In genomic region chr11:32939866-32940265, GRCh38 we compare ENCODE assay signal across 15 cellular contexts. TPM values are rescaled to one million over a fixed set of nuclear protein-coding genes. Genes with fewer than 3 reads are reported as not detected.
A peak's percentile ranks its signal among the peaks of the same experiment; 100 is the strongest.
DNase-seq lines count a peak whose midpoint lies in the region; ATAC-seq and TF ChIP-seq lines count a peak whose summit lies in the region.
"Had no signal": no experiment of that assay in that cellular context is flagged by ENCODE, and none has a peak within 500 bp of the region (broad histone marks: within the 10 kb centered on the region; RNA-seq: fewer than 3 reads in every experiment).

No MANE protein-coding gene starts in this region.

- no peak overlapping the region for H3K4me3 Mint-ChIP-seq in natural killer cell
- no peak overlapping the region for H3K4me3 Mint-ChIP-seq in natural killer cell treated with Interleukin-12 subunit alpha and Interleukin-12 subunit beta and Interleukin-15 and Interleukin-18, amount 100 ng/mL, for 72 hours
- H3K4me3 Mint-ChIP-seq in WTC11 = no peak overlapping the region
- no peak overlapping the region for H3K4me3 Mint-ChIP-seq in activated CD8-positive, alpha-beta T cell treated with anti-CD3 and anti-CD28 coated beads, Interleukin-2, amount 10 ng/mL, durations not matched to agents 7 days and 5 days
- H3K4me3 Mint-ChIP-seq: CD4-positive, alpha-beta T cell had no signal

- ATAC-seq in natural killer cell (no peak), WTC11 (no peak)
- ATAC-seq in natural killer cell treated with Interleukin-12 subunit alpha and Interleukin-12 subunit beta and Interleukin-15 and Interleukin-18, amount 100 ng/mL, for 72 hours = no peak
- ATAC-seq in activated CD8-positive, alpha-beta T cell treated with anti-CD3 and anti-CD28 coated beads, Interleukin-2, amount 10 ng/mL, durations not matched to agents 7 days and 5 days = no peak
- ATAC-seq: PC-3 had no signal

- H3K4me1 ChIP-seq in hepatocyte (ENCODE audit: insufficient read depth) = no peaks in the 10 kb centered on the region

- no peaks in the 10 kb centered on the region for H3K36me3 ChIP-seq in hepatocyte (replicated peaks; ENCODE audit: insufficient read depth, low read depth)

- POLR2A ChIA-PET in WTC11 (lab: Charles Lee) (no interaction called here), GM10248 (lab: Yijun Ruan, JAX) (no interaction called here)
- POLR2A ChIA-PET in activated CD8-positive, alpha-beta T cell treated with anti-CD3 and anti-CD28 coated beads, Interleukin-2, amount 10 ng/mL, durations not matched to agents 7 days and 5 days (lab: Charles Lee) = no interaction called here

- intact Hi-C loops in natural killer cell (cut with micrococcal nuclease) = no loop called here

- H3K4me2 ChIP-seq in hepatocyte = no peak overlapping the region
- H3K4me2 ChIP-seq: KMS-11 had no signal

- H4K20me1 ChIP-seq in hepatocyte (ENCODE audit: insufficient read depth, poor library complexity, severe bottlenecking) = no peaks in the 10 kb centered on the region

- no peak for TF ChIP-seq CTCF in natural killer cell (IDR thresholded peaks at IDR 0.05)
- no peak for TF ChIP-seq CTCF in WTC11 (IDR thresholded peaks at IDR 0.05)
- no peak for TF ChIP-seq CTCF in hepatocyte (IDR thresholded peaks at IDR 0.05; ENCODE audit: poor library complexity)
- TF ChIP-seq CTCF in GM10248 (IDR thresholded peaks at IDR 0.05; ENCODE audit: control extremely low read depth, extremely low read depth, low read depth, missing control alignments) = no peak

- H3K9me3 Mint-ChIP-seq in natural killer cell = peaks cover 0 to 3% of the 10 kb centered on the region in 2 donors
- no peaks in the 10 kb centered on the region for H3K9me3 Mint-ChIP-seq in natural killer cell treated with Interleukin-12 subunit alpha and Interleukin-12 subunit beta and Interleukin-15 and Interleukin-18, amount 100 ng/mL, for 72 hours
- H3K9me3 Mint-ChIP-seq in WTC11 = peaks cover 9% of the 10 kb centered on the region; the same call in 1 of the 2 replicates
- H3K9me3 Mint-ChIP-seq in activated CD8-positive, alpha-beta T cell treated with anti-CD3 and anti-CD28 coated beads, Interleukin-2, amount 10 ng/mL, durations not matched to agents 7 days and 5 days (ENCODE audit: insufficient read depth) = no peaks in the 10 kb centered on the region
- H3K9me3 Mint-ChIP-seq: CD4-positive, alpha-beta T cell had no signal

- CTCF ChIA-PET in WTC11 (lab: Charles Lee) = no interaction called here
- CTCF ChIA-PET in GM10248 (lab: Yijun Ruan, JAX) = no interaction called here
- CTCF ChIA-PET in activated CD8-positive, alpha-beta T cell treated with anti-CD3 and anti-CD28 coated beads, Interleukin-2, amount 10 ng/mL, durations not matched to agents 7 days and 5 days (lab: Charles Lee) = no interaction called here

- H2AFZ ChIP-seq in hepatocyte = no peak overlapping the region

- H3K27me3 Mint-ChIP-seq in natural killer cell (ENCODE audit: low read depth in 2 of 2) (no peaks in the 10 kb centered on the region), WTC11 (ENCODE audit: low read depth) (no peaks in the 10 kb centered on the region)
- H3K27me3 Mint-ChIP-seq in natural killer cell treated with Interleukin-12 subunit alpha and Interleukin-12 subunit beta and Interleukin-15 and Interleukin-18, amount 100 ng/mL, for 72 hours = no peaks in the 10 kb centered on the region
- no peaks in the 10 kb centered on the region for H3K27me3 Mint-ChIP-seq in activated CD8-positive, alpha-beta T cell treated with anti-CD3 and anti-CD28 coated beads, Interleukin-2, amount 10 ng/mL, durations not matched to agents 7 days and 5 days (ENCODE audit: low read depth)
- H3K27me3 Mint-ChIP-seq: CD4-positive, alpha-beta T cell had no signal

- no peak overlapping the region for H3K27ac ChIP-seq in hepatocyte
- H3K27ac ChIP-seq: KMS-11 had no signal

- H3K4me3 ChIP-seq in hepatocyte = no peak overlapping the region

- H3K9me2 ChIP-seq in hepatocyte (replicated peaks; ENCODE audit: insufficient read depth) = no peaks in the 10 kb centered on the region

- H3K36me3 Mint-ChIP-seq in natural killer cell = peaks cover under 1% of the 10 kb centered on the region
- H3K36me3 Mint-ChIP-seq in natural killer cell treated with Interleukin-12 subunit alpha and Interleukin-12 subunit beta and Interleukin-15 and Interleukin-18, amount 100 ng/mL, for 72 hours = peaks cover 6% of the 10 kb centered on the region
- H3K36me3 Mint-ChIP-seq in WTC11 = peaks cover 64% of the 10 kb centered on the region
- peaks cover 21% of the 10 kb centered on the region for H3K36me3 Mint-ChIP-seq in activated CD8-positive, alpha-beta T cell treated with anti-CD3 and anti-CD28 coated beads, Interleukin-2, amount 10 ng/mL, durations not matched to agents 7 days and 5 days (ENCODE audit: low read depth)

- H3K27me3 ChIP-seq in hepatocyte = no peaks in the 10 kb centered on the region

- no peaks in the 10 kb centered on the region for H3K9me3 ChIP-seq in hepatocyte (ENCODE audit: low read depth)

- H3K4me1 Mint-ChIP-seq in natural killer cell (peaks cover 15 to 27% of the 10 kb centered on the region in 2 donors), WTC11 (peaks cover 20% of the 10 kb centered on the region)
- peaks cover 7 to 18% of the 10 kb centered on the region in 2 donors for H3K4me1 Mint-ChIP-seq in natural killer cell treated with Interleukin-12 subunit alpha and Interleukin-12 subunit beta and Interleukin-15 and Interleukin-18, amount 100 ng/mL, for 72 hours (ENCODE audit: low read depth in 2 of 2)
- H3K4me1 Mint-ChIP-seq in activated CD8-positive, alpha-beta T cell treated with anti-CD3 and anti-CD28 coated beads, Interleukin-2, amount 10 ng/mL, durations not matched to agents 7 days and 5 days (ENCODE audit: low read depth) = peaks cover 25% of the 10 kb centered on the region

- H3K27ac Mint-ChIP-seq in natural killer cell = peak overlapping the region; percentile 74 to 84
- H3K27ac Mint-ChIP-seq in natural killer cell treated with Interleukin-12 subunit alpha and Interleukin-12 subunit beta and Interleukin-15 and Interleukin-18, amount 100 ng/mL, for 72 hours = peak overlapping the region in 1 of 2 donors; percentile 67
- peak overlapping the region; percentile 16; the same call in 1 of the 2 replicates for H3K27ac Mint-ChIP-seq in WTC11
- no peak overlapping the region for H3K27ac Mint-ChIP-seq in activated CD8-positive, alpha-beta T cell treated with anti-CD3 and anti-CD28 coated beads, Interleukin-2, amount 10 ng/mL, durations not matched to agents 7 days and 5 days
- H3K27ac Mint-ChIP-seq: CD4-positive, alpha-beta T cell had no signal

- H3K79me2 ChIP-seq in hepatocyte = peaks cover 47% of the 10 kb centered on the region

- DNase-seq in natural killer cell = no peak
- no peak for DNase-seq in natural killer cell treated with Interleukin-12 subunit alpha and Interleukin-12 subunit beta and Interleukin-15 and Interleukin-18, amount 100 ng/mL, for 72 hours (ENCODE audit: low spot score)
- DNase-seq in WTC11 (ENCODE audit: low spot score) = no peak
- DNase-seq in fibroblast of peridontal ligament (ENCODE audit: extremely low read depth) = peak; percentile 23
- no peak for DNase-seq in hepatocyte (ENCODE audit: low spot score)
- no peak for DNase-seq in GM10248 (ENCODE audit: extremely low spot score)
- no peak for DNase-seq in activated CD8-positive, alpha-beta T cell treated with anti-CD3 and anti-CD28 coated beads, Interleukin-2, amount 10 ng/mL, durations not matched to agents 7 days and 5 days
- DNase-seq: CD4-positive, alpha-beta T cell; DMS153; NCI-H1417 treated with DMSO at 0.1 percent for 48 hours; NCI-H1930; NCI-H345; NCI-H524 treated with DMSO at 0.1 percent for 48 hours; PC-3 had no signal

TF ChIP-seq in WTC11, 78 proteins besides CTCF, POLR2A, EP300 and RAD21 (continues in another document):
- TF ChIP-seq NFYB (CRISPR knock-in tag; conservative IDR thresholded peaks at IDR 0.05; ENCODE audit: low read depth) (no peak), CBFB (CRISPR knock-in tag; IDR thresholded peaks at IDR 0.05; ENCODE audit: low read depth) (no peak), GRHL2 (CRISPR knock-in tag; IDR thresholded peaks at IDR 0.05; ENCODE audit: insufficient replicate concordance, severe bottlenecking) (no peak), AR (CRISPR knock-in tag; IDR thresholded peaks at IDR 0.05) (no peak), SP1 (CRISPR knock-in tag; conservative IDR thresholded peaks at IDR 0.05) (no peak)

RNA-seq across cellular contexts. Expression of gene QSER1, which starts 47.3 kb away (rescaled TPM):
- total RNA-seq in natural killer cell = 10 to 100 TPM; 14.5 to 21.5 (median 17.8) TPM
- 10 to 100 TPM; 15.5 to 22.6 TPM for total RNA-seq in natural killer cell treated with Interleukin-12 subunit alpha and Interleukin-12 subunit beta and Interleukin-15 and Interleukin-18, amount 100 ng/mL, for 72 hours
- 74.0 to 84.0 TPM (median 79.3 TPM) in 3 replicates for total RNA-seq in WTC11 (2021)
- 27.1 and 30.3 TPM in 2 replicates for total RNA-seq in hepatocyte
- 2.8 and 3.7 TPM in 2 replicates for polyA plus RNA-seq in hepatocyte
- total RNA-seq in activated CD8-positive, alpha-beta T cell treated with anti-CD3 and anti-CD28 coated beads, Interleukin-2, amount 10 ng/mL, durations not matched to agents 7 days and 5 days = 1 to 10 TPM; 7.3 to 7.9 TPM
